ENCODE assay signal across 8 cellular contexts in genomic region chr1:155078496-155079209, GRCh38. TPM values are rescaled to one million over a fixed set of nuclear protein-coding genes. Genes with fewer than 3 reads are reported as not detected.
A peak's percentile ranks its signal among the peaks of the same experiment; 100 is the strongest.
DNase-seq lines count a peak whose midpoint lies in the region; ATAC-seq and TF ChIP-seq lines count a peak whose summit lies in the region.

Gene EFNA3, plus strand, starts transcription at chr1:155078837. Its CDS starts 105 bp downstream, at chr1:155078942.

- H3K4me3 ChIP-seq in GM12864 (ENCODE audit: low read depth, low read length) (peak within 1 kb of the TSS; percentile 36), NB4 (ENCODE audit: low read depth, low read length) (no peak within 1 kb of the TSS), lower lobe of right lung (peak within 1 kb of the TSS; percentile 55)

- H3K4me1 Mint-ChIP-seq in dendritic cell treated with granulocyte-macrophage colony-stimulating factor and Interleukin-4, amounts not matched to agents 40 ng/mL and 50 ng/mL, for 4 days (ENCODE audit: low read depth), result peaks cover 41% of the 10 kb centered on the region

- H3K27ac Mint-ChIP-seq in dendritic cell treated with granulocyte-macrophage colony-stimulating factor and Interleukin-4, amounts not matched to agents 40 ng/mL and 50 ng/mL, for 4 days, result no peak within 1 kb of the TSS

- intact Hi-C loops in dendritic cell treated with granulocyte-macrophage colony-stimulating factor and Interleukin-4, amounts not matched to agents 40 ng/mL and 50 ng/mL, for 4 days (cut with micrococcal nuclease), result no loop called here
- intact Hi-C loops in lower lobe of right lung (cut with DNase I), result no loop called here

- peaks cover 47% of the 10 kb centered on the region for H3K27me3 ChIP-seq in lower lobe of right lung (ENCODE audit: low read depth)

- H3K9me3 ChIP-seq in lower lobe of right lung, result no peaks in the 10 kb centered on the region

- no peaks in the 10 kb centered on the region for H3K9me3 Mint-ChIP-seq in dendritic cell treated with granulocyte-macrophage colony-stimulating factor and Interleukin-4, amounts not matched to agents 40 ng/mL and 50 ng/mL, for 4 days

- no peaks in the 10 kb centered on the region for H3K36me3 Mint-ChIP-seq in dendritic cell treated with granulocyte-macrophage colony-stimulating factor and Interleukin-4, amounts not matched to agents 40 ng/mL and 50 ng/mL, for 4 days (ENCODE audit: low read depth)

- TF ChIP-seq CTCF in GM12864 (IDR thresholded peaks at IDR 0.05; ENCODE audit: low read depth, low read length, missing control alignments), result no peak
- no peak for TF ChIP-seq CTCF in NB4 (IDR thresholded peaks at IDR 0.05; ENCODE audit: low read depth, low read length)
- no peak for TF ChIP-seq CTCF in lower lobe of right lung (IDR thresholded peaks at IDR 0.05)

- H3K4me1 ChIP-seq in lower lobe of right lung, result peaks cover 46% of the 10 kb centered on the region

- H3K27ac ChIP-seq in lower lobe of right lung, result no peak within 1 kb of the TSS

- DNase-seq in GM12864 (ENCODE audit: low read depth), result no peak
- peak; percentile 68 for DNase-seq in NB4 (ENCODE audit: low read depth)
- DNase-seq in activated CD4-positive, CD25-positive, alpha-beta regulatory T cell treated with anti-CD3 and anti-CD28 coated beads, Interleukin-2, amount 50 U/mL, for 72 hours, result peak; percentile 69
- peak; percentile 78 for DNase-seq in lower lobe of right lung
- peak in 2 of 3 experiments; percentile 49 for DNase-seq in stimulated activated CD4-positive, alpha-beta T cell treated with anti-CD3 and anti-CD28 coated beads, TNF-alpha, amount 100 ng/mL, for 4 hours (ENCODE audit: low read depth in 3 of 3)

- peak within 1 kb of the TSS; percentile 65 for H3K4me3 Mint-ChIP-seq in dendritic cell treated with granulocyte-macrophage colony-stimulating factor and Interleukin-4, amounts not matched to agents 40 ng/mL and 50 ng/mL, for 4 days

- ATAC-seq in lower lobe of right lung (peak; percentile 82 to 85), HG02973 (IDR thresholded peaks at IDR 0.05; ENCODE audit: unreplicated experiment) (no peak), HG02678 (IDR thresholded peaks at IDR 0.05; ENCODE audit: unreplicated experiment) (no peak)

- peaks cover 77% of the 10 kb centered on the region for H3K27me3 Mint-ChIP-seq in dendritic cell treated with granulocyte-macrophage colony-stimulating factor and Interleukin-4, amounts not matched to agents 40 ng/mL and 50 ng/mL, for 4 days

- TF ChIP-seq POLR2A in NB4 (IDR thresholded peaks at IDR 0.05; ENCODE audit: extremely low read depth, insufficient read length), result no peak

- H3K36me3 ChIP-seq in lower lobe of right lung, result no peaks in the 10 kb centered on the region

RNA-seq across cellular contexts. Expression of gene EFNA3, which starts in this region (rescaled TPM):
- total RNA-seq in lower lobe of right lung, result 1.0 TPM

Comparison
In these comparisons a context has a peak if more than half of its experiments do, and no peak if none do; other contexts are left out.
1. ATAC-seq: peak in lower lobe of right lung (2 of 2); none in HG02973 (single experiment) and HG02678 (single experiment).